ENCODE assay signal across 10 cellular contexts in genomic region chr2:39696838-39697237, GRCh38. TPM values are rescaled to one million over a fixed set of nuclear protein-coding genes. Genes with fewer than 3 reads are reported as not detected.
DNase-seq lines count a peak whose midpoint lies in the region; ATAC-seq, FAIRE-seq and TF ChIP-seq lines count a peak whose summit lies in the region.
"Had no signal": no experiment of that assay in that cellular context is flagged by ENCODE, and none has a peak within 500 bp of the region (broad histone marks: within the 10 kb centered on the region; RNA-seq: fewer than 3 reads in every experiment).

No MANE protein-coding gene starts in this region.

- no peaks in the 10 kb centered on the region for H3K79me2 ChIP-seq in neural progenitor cell (ENCODE audit: low read depth)

- peak overlapping the region; percentile 49 to 70 (median 63) for H3K27ac ChIP-seq in esophagus muscularis mucosa (replicated peaks in 1 of 4)
- H3K27ac ChIP-seq in pancreas: no peak overlapping the region
- H3K27ac ChIP-seq in neural progenitor cell: no peak overlapping the region

- H4K20me1 ChIP-seq in neural progenitor cell (ENCODE audit: low read depth): no peaks in the 10 kb centered on the region

- CTCF ChIA-PET in HEK293T (lab: Yijun Ruan, JAX): interaction anchor here (0.7 to 1.4 kb wide), 5 partner anchors 30 to 749 kb away, joined by 3 to 4 read pairs (median 3); no protein-coding TSS in a partner anchor

- H3K4me1 ChIP-seq in esophagus muscularis mucosa (peaks cover 15 to 30% (median 27%) of the 10 kb centered on the region in 4 donors), pancreas (peaks cover 0 to 7% (median 0%) of the 10 kb centered on the region in 3 donors), neural progenitor cell (peaks cover 11% of the 10 kb centered on the region)

- no peak overlapping the region for H3K4me3 ChIP-seq in esophagus muscularis mucosa
- H3K4me3 ChIP-seq in pancreas: no peak overlapping the region
- no peak overlapping the region for H3K4me3 ChIP-seq in neural progenitor cell
- H3K4me3 ChIP-seq: HAP-1 had no signal

- no peaks in the 10 kb centered on the region for H3F3A ChIP-seq in neural progenitor cell (ENCODE audit: low read depth)

- peaks cover 19% of the 10 kb centered on the region for H3K27me3 Mint-ChIP-seq in activated T-cell treated with anti-CD3 and anti-CD28 coated beads, Interleukin-2, amount 50 U/mL, for 24 hours
- H3K27me3 Mint-ChIP-seq in neural progenitor cell (ENCODE audit: insufficient read depth, low read depth): no peaks in the 10 kb centered on the region

- TF ChIP-seq CTCF in esophagus muscularis mucosa (IDR thresholded peaks at IDR 0.05) (peak; percentile 38 to 49 (median 45)), pancreas (IDR thresholded peaks at IDR 0.05) (peak in 3 of 4 donors; percentile 11 to 16 (median 12)), neural progenitor cell (IDR thresholded peaks at IDR 0.05) (no peak)

- H3K4me1 Mint-ChIP-seq in activated T-cell treated with anti-CD3 and anti-CD28 coated beads, Interleukin-2, amount 50 U/mL, for 24 hours (ENCODE audit: low read depth): no peaks in the 10 kb centered on the region
- H3K4me1 Mint-ChIP-seq in neural progenitor cell: peaks cover 22% of the 10 kb centered on the region
- H3K4me1 Mint-ChIP-seq: activated naive CD8-positive, alpha-beta T cell treated with anti-CD3 and anti-CD28 coated beads, Interleukin-2, amount 10 ng/mL, durations not matched to agents 7 days and 5 days had no signal

- no peak overlapping the region for H3K9ac ChIP-seq in neural progenitor cell

- H3K4me2 ChIP-seq in neural progenitor cell: no peak overlapping the region

- H3K9me3 Mint-ChIP-seq in activated T-cell treated with anti-CD3 and anti-CD28 coated beads, Interleukin-2, amount 50 U/mL, for 24 hours: peaks cover 19% of the 10 kb centered on the region
- peaks cover 27% of the 10 kb centered on the region for H3K9me3 Mint-ChIP-seq in neural progenitor cell

- TF ChIP-seq EP300 in esophagus muscularis mucosa (IDR thresholded peaks at IDR 0.05): no peak

- no peak overlapping the region for H3K4me3 Mint-ChIP-seq in activated T-cell treated with anti-CD3 and anti-CD28 coated beads, Interleukin-2, amount 50 U/mL, for 24 hours
- no peak overlapping the region for H3K4me3 Mint-ChIP-seq in neural progenitor cell
- H3K4me3 Mint-ChIP-seq: activated naive CD8-positive, alpha-beta T cell treated with anti-CD3 and anti-CD28 coated beads, Interleukin-2, amount 10 ng/mL, durations not matched to agents 7 days and 5 days had no signal

- peak; percentile 63 for DNase-seq in DMS153 (lab: John Stamatoyannopoulos, UW)
- peak; percentile 77 for DNase-seq in NCI-H2171 treated with DMSO at 0.1 percent for 48 hours (lab: John Stamatoyannopoulos, UW)
- no peak for DNase-seq in esophagus muscularis mucosa (ENCODE audit: extremely low spot score)
- DNase-seq in pancreas: no peak
- no peak for DNase-seq in activated gamma-delta T cell treated with Interleukin-2 at 50 U/mL for 16 hours
- no peak for DNase-seq in HEK293T (ENCODE audit: extremely low spot score)
- DNase-seq in activated T-cell treated with anti-CD3 and anti-CD28 coated beads, Interleukin-2, amount 50 U/mL, for 24 hours: no peak
- DNase-seq in neural progenitor cell (ENCODE audit: low spot score): no peak
- DNase-seq: activated naive CD8-positive, alpha-beta T cell treated with anti-CD3 and anti-CD28 coated beads, Interleukin-2, amount 10 ng/mL, durations not matched to agents 7 days and 5 days had no signal

- no peak for FAIRE-seq in pancreas (lab: Jason Lieb, UNC)

- no peaks in the 10 kb centered on the region for H3K27me3 ChIP-seq in esophagus muscularis mucosa
- no peaks in the 10 kb centered on the region for H3K27me3 ChIP-seq in pancreas
- no peaks in the 10 kb centered on the region for H3K27me3 ChIP-seq in neural progenitor cell

- intact Hi-C loops in esophagus muscularis mucosa (cut with DNase I) (loop anchor here (5.0 kb wide), 2 partner anchors 100 to 185 kb away; no protein-coding TSS in a partner anchor), pancreas (cut with DNase I) (loop anchor here in 1 of 3 donors (10.0 kb wide), 1 partner anchor 102 kb away; no protein-coding TSS in a partner anchor)

- ATAC-seq in pancreas: peak; percentile 67 to 81 (median 78)

- H3K27ac Mint-ChIP-seq in activated T-cell treated with anti-CD3 and anti-CD28 coated beads, Interleukin-2, amount 50 U/mL, for 24 hours: no peak overlapping the region
- no peak overlapping the region for H3K27ac Mint-ChIP-seq in neural progenitor cell
- H3K27ac Mint-ChIP-seq: activated naive CD8-positive, alpha-beta T cell treated with anti-CD3 and anti-CD28 coated beads, Interleukin-2, amount 10 ng/mL, durations not matched to agents 7 days and 5 days had no signal

- no peaks in the 10 kb centered on the region for H3K36me3 Mint-ChIP-seq in activated T-cell treated with anti-CD3 and anti-CD28 coated beads, Interleukin-2, amount 50 U/mL, for 24 hours (ENCODE audit: low read depth)
- peaks cover 20% of the 10 kb centered on the region for H3K36me3 Mint-ChIP-seq in neural progenitor cell
- H3K36me3 Mint-ChIP-seq: activated naive CD8-positive, alpha-beta T cell treated with anti-CD3 and anti-CD28 coated beads, Interleukin-2, amount 10 ng/mL, durations not matched to agents 7 days and 5 days had no signal

- H3K36me3 ChIP-seq in esophagus muscularis mucosa (no peaks in the 10 kb centered on the region), pancreas (no peaks in the 10 kb centered on the region), neural progenitor cell (peaks cover 4% of the 10 kb centered on the region)
- H3K36me3 ChIP-seq: HAP-1 had no signal

- peaks cover 0 to 22% (median 16%) of the 10 kb centered on the region in 4 donors for H3K9me3 ChIP-seq in esophagus muscularis mucosa
- H3K9me3 ChIP-seq in pancreas: no peaks in the 10 kb centered on the region
- H3K9me3 ChIP-seq in neural progenitor cell (ENCODE audit: low read depth): peaks cover 23% of the 10 kb centered on the region

- no peak for TF ChIP-seq POLR2A in esophagus muscularis mucosa (IDR thresholded peaks at IDR 0.05; ENCODE audit: low read depth)

- POLR2A ChIA-PET in HEK293T (lab: Yijun Ruan, JAX): no interaction called here

- no peak overlapping the region for H2AFZ ChIP-seq in neural progenitor cell (replicated peaks)

- 19% methylated on average over 1 of the region's 1 CpG for WGBS in esophagus muscularis mucosa
- 19 to 27% methylated on average over 1 of the region's 1 CpG for WGBS in pancreas, 2 donors

TF ChIP-seq in HEK293T, 16 proteins besides CTCF, POLR2A, EP300 and RAD21:
- TF ChIP-seq BHLHE40 (IDR thresholded peaks at IDR 0.05; ENCODE audit: borderline replicate concordance) (no peak), FOXK2 (IDR thresholded peaks at IDR 0.05) (no peak), LEF1 (IDR thresholded peaks at IDR 0.05; ENCODE audit: borderline replicate concordance) (no peak), PKNOX1 (IDR thresholded peaks at IDR 0.05) (no peak), HDGF (IDR thresholded peaks at IDR 0.05; ENCODE audit: borderline replicate concordance) (no peak), FOXM1 (IDR thresholded peaks at IDR 0.05; ENCODE audit: borderline replicate concordance) (no peak), NFRKB (IDR thresholded peaks at IDR 0.05) (no peak), SP1 (IDR thresholded peaks at IDR 0.05) (no peak), SUZ12 (IDR thresholded peaks at IDR 0.05) (no peak), ELF4 (IDR thresholded peaks at IDR 0.05) (no peak), ARNT (IDR thresholded peaks at IDR 0.05) (no peak), ZNF384 (IDR thresholded peaks at IDR 0.05) (no peak)

RNA-seq across cellular contexts. Expression of gene TMEM178A, which starts 31.1 kb away (rescaled TPM):
- 1 to 10 TPM; 1.2 to 5.0 (median 3.6) TPM for total RNA-seq in esophagus muscularis mucosa
- under 1 TPM; 0.34 to 0.94 (median 0.64) TPM for total RNA-seq in pancreas
- 1 to 10 TPM; 3.4 to 5.8 TPM for polyA plus RNA-seq in pancreas
- total RNA-seq in neural progenitor cell (ENCODE audit: low replicate concordance): 11.8 and 19.2 TPM in 2 replicates

Comparison
In these comparisons a context has a peak if more than half of its experiments do, and no peak if none do; other contexts are left out.
1. DNase-seq: peak in DMS153 (single experiment) and NCI-H2171 treated with DMSO at 0.1 percent for 48 hours (single experiment); none in esophagus muscularis mucosa (single experiment), pancreas (0 of 6), activated gamma-delta T cell treated with Interleukin-2 at 50 U/mL for 16 hours (single experiment), HEK293T (single experiment), activated T-cell treated with anti-CD3 and anti-CD28 coated beads, Interleukin-2, amount 50 U/mL, for 24 hours (single experiment) and neural progenitor cell (single experiment).
2. H3K27ac ChIP-seq: peak in esophagus muscularis mucosa (4 of 4); none in pancreas (0 of 4) and neural progenitor cell (single experiment).